ENCODE assay signal across 1 cellular context in the genomic region with DNA sequence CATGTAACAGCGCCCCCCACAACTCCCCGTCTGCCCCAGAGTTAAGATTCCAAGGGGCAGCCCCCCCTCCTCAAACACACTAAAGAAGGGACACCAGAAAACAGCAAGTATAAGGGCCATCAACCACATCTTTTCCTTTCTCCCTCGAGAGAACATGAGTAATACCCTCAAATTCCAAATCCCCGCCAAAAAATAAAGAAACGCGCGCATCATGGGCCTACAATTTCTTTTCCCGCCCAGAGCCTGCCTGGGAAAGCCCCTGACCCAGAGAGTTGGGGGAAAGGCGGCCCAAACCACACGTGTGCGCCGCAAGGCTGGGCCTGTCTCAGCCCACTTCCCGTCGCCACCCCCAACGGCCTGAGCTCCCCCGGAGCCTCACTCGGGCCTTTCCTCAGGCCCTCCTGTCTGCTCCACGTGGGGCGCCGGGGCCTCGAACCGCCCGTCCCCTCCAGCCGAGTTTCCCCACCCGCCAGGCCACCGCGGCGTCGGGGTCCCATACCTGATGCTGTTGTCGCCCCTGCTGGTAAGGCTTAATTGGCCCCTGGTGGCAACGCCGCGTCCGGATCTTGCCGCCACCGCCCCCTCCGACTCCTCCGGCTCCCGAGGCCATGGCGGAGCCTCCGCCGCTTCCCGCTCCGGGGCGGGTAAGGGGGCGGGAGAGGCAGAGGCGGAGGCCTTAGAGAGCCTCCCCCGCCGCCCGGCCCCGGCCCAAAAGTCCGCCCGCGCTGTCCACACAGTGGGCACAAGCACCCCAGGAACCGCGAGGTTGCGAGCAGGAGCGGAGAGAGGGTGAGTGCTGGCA.
TF ChIP-seq lines count a peak whose summit lies in the region.

No MANE protein-coding gene starts in this region.

TF ChIP-seq in K562, 482 proteins besides CTCF, POLR2A, EP300 and RAD21 (continued from another document and continues in another):
- TF ChIP-seq, protein P1, sequence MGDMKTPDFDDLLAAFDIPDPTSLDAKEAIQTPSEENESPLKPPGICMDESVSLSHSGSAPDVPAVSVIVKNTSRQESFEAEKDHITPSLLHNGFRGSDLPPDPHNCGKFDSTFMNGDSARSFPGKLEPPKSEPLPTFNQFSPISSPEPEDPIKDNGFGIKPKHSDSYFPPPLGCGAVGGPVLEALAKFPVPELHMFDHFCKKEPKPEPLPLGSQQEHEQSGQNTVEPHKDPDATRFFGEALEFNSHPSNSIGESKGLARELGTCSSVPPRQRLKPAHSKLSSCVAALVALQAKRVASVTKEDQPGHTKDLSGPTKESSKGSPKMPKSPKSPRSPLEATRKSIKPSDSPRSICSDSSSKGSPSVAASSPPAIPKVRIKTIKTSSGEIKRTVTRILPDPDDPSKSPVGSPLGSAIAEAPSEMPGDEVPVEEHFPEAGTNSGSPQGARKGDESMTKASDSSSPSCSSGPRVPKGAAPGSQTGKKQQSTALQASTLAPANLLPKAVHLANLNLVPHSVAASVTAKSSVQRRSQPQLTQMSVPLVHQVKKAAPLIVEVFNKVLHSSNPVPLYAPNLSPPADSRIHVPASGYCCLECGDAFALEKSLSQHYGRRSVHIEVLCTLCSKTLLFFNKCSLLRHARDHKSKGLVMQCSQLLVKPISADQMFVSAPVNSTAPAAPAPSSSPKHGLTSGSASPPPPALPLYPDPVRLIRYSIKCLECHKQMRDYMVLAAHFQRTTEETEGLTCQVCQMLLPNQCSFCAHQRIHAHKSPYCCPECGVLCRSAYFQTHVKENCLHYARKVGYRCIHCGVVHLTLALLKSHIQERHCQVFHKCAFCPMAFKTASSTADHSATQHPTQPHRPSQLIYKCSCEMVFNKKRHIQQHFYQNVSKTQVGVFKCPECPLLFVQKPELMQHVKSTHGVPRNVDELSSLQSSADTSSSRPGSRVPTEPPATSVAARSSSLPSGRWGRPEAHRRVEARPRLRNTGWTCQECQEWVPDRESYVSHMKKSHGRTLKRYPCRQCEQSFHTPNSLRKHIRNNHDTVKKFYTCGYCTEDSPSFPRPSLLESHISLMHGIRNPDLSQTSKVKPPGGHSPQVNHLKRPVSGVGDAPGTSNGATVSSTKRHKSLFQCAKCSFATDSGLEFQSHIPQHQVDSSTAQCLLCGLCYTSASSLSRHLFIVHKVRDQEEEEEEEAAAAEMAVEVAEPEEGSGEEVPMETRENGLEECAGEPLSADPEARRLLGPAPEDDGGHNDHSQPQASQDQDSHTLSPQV (IDR thresholded peaks at IDR 0.05): peak; percentile 88
- no peak for TF ChIP-seq ZKSCAN8 (CRISPR knock-in tag; IDR thresholded peaks at IDR 0.05)
- TF ChIP-seq, protein P2, sequence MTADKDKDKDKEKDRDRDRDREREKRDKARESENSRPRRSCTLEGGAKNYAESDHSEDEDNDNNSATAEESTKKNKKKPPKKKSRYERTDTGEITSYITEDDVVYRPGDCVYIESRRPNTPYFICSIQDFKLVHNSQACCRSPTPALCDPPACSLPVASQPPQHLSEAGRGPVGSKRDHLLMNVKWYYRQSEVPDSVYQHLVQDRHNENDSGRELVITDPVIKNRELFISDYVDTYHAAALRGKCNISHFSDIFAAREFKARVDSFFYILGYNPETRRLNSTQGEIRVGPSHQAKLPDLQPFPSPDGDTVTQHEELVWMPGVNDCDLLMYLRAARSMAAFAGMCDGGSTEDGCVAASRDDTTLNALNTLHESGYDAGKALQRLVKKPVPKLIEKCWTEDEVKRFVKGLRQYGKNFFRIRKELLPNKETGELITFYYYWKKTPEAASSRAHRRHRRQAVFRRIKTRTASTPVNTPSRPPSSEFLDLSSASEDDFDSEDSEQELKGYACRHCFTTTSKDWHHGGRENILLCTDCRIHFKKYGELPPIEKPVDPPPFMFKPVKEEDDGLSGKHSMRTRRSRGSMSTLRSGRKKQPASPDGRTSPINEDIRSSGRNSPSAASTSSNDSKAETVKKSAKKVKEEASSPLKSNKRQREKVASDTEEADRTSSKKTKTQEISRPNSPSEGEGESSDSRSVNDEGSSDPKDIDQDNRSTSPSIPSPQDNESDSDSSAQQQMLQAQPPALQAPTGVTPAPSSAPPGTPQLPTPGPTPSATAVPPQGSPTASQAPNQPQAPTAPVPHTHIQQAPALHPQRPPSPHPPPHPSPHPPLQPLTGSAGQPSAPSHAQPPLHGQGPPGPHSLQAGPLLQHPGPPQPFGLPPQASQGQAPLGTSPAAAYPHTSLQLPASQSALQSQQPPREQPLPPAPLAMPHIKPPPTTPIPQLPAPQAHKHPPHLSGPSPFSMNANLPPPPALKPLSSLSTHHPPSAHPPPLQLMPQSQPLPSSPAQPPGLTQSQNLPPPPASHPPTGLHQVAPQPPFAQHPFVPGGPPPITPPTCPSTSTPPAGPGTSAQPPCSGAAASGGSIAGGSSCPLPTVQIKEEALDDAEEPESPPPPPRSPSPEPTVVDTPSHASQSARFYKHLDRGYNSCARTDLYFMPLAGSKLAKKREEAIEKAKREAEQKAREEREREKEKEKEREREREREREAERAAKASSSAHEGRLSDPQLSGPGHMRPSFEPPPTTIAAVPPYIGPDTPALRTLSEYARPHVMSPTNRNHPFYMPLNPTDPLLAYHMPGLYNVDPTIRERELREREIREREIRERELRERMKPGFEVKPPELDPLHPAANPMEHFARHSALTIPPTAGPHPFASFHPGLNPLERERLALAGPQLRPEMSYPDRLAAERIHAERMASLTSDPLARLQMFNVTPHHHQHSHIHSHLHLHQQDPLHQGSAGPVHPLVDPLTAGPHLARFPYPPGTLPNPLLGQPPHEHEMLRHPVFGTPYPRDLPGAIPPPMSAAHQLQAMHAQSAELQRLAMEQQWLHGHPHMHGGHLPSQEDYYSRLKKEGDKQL (CRISPR knock-in tag; IDR thresholded peaks at IDR 0.05; ENCODE audit: borderline replicate concordance): peak; percentile 83; the same call in 1 of the 2 replicates
- TF ChIP-seq RBBP5 (IDR thresholded peaks at IDR 0.05; ENCODE audit: borderline replicate concordance, insufficient read depth, low read length, poor library complexity, severe bottlenecking): no peak
- TF ChIP-seq MAZ (CRISPR knock-in tag; conservative IDR thresholded peaks at IDR 0.05 in 1 of 2, IDR thresholded peaks at IDR 0.05 in 1 of 2): peak; percentile 8 to 71; a peak in 2 of 4 replicates
- no peak for TF ChIP-seq IRF2 (CRISPR knock-in tag; IDR thresholded peaks at IDR 0.05)
- peak; percentile 59 for TF ChIP-seq HMGN3 (IDR thresholded peaks at IDR 0.05; ENCODE audit: borderline replicate concordance, extremely low read depth, insufficient read length, low read depth, low read length)
- peak; percentile 16; the same call in 1 of the 2 replicates for TF ChIP-seq RAD51 (IDR thresholded peaks at IDR 0.05; ENCODE audit: borderline replicate concordance, low read depth)
- TF ChIP-seq ETV6 (IDR thresholded peaks at IDR 0.05; ENCODE audit: borderline replicate concordance in 1 of 2, low read depth in 2 of 2, low read length in 1 of 2): no peak
- peak; percentile 51; the same call in 1 of the 2 replicates for TF ChIP-seq ETV6 (CRISPR knock-in tag; IDR thresholded peaks at IDR 0.05; ENCODE audit: borderline replicate concordance)
- peak; percentile 95 for TF ChIP-seq EP400 (IDR thresholded peaks at IDR 0.05)
- TF ChIP-seq TCF7 (IDR thresholded peaks at IDR 0.05; ENCODE audit: borderline replicate concordance): no peak
- TF ChIP-seq TEAD4 (IDR thresholded peaks at IDR 0.05; ENCODE audit: low read length): no peak; the same call in 1 of the 2 replicates
- peak; percentile 91 for TF ChIP-seq TEAD4 (CRISPR knock-in tag; IDR thresholded peaks at IDR 0.05; ENCODE audit: borderline replicate concordance)
- no peak for TF ChIP-seq BRCA1 (IDR thresholded peaks at IDR 0.05)
- TF ChIP-seq BRCA1 (CRISPR knock-in tag; IDR thresholded peaks at IDR 0.05): 0 out of 2 replicates have a peak, but pooled peaks have one; percentile 58
- TF ChIP-seq ZNF551 (CRISPR knock-in tag; IDR thresholded peaks at IDR 0.05): no peak
- TF ChIP-seq, protein P3, sequence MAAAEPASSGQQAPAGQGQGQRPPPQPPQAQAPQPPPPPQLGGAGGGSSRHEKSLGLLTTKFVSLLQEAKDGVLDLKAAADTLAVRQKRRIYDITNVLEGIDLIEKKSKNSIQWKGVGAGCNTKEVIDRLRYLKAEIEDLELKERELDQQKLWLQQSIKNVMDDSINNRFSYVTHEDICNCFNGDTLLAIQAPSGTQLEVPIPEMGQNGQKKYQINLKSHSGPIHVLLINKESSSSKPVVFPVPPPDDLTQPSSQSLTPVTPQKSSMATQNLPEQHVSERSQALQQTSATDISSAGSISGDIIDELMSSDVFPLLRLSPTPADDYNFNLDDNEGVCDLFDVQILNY (CRISPR knock-in tag; IDR thresholded peaks at IDR 0.05): peak; percentile 95
- no peak for TF ChIP-seq ZNF586 (CRISPR knock-in tag; conservative IDR thresholded peaks at IDR 0.05)
- TF ChIP-seq DDX20 (tag; IDR thresholded peaks at IDR 0.05; ENCODE audit: low read depth): no peak
- TF ChIP-seq ZC3H4 (CRISPR knock-in tag; IDR thresholded peaks at IDR 0.05; ENCODE audit: borderline replicate concordance): peak; percentile 95
- peak; percentile 58 for TF ChIP-seq MXD1 (CRISPR knock-in tag; IDR thresholded peaks at IDR 0.05; ENCODE audit: borderline replicate concordance, poor library complexity, severe bottlenecking)
- no peak for TF ChIP-seq ZNF184 (CRISPR knock-in tag; IDR thresholded peaks at IDR 0.05)
- no peak for TF ChIP-seq ZNF124 (CRISPR knock-in tag; IDR thresholded peaks at IDR 0.05)
- TF ChIP-seq, protein P4, sequence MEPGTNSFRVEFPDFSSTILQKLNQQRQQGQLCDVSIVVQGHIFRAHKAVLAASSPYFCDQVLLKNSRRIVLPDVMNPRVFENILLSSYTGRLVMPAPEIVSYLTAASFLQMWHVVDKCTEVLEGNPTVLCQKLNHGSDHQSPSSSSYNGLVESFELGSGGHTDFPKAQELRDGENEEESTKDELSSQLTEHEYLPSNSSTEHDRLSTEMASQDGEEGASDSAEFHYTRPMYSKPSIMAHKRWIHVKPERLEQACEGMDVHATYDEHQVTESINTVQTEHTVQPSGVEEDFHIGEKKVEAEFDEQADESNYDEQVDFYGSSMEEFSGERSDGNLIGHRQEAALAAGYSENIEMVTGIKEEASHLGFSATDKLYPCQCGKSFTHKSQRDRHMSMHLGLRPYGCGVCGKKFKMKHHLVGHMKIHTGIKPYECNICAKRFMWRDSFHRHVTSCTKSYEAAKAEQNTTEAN (CRISPR knock-in tag; IDR thresholded peaks at IDR 0.05): no peak; the same call in 1 of the 2 replicates
- TF ChIP-seq, protein P5, sequence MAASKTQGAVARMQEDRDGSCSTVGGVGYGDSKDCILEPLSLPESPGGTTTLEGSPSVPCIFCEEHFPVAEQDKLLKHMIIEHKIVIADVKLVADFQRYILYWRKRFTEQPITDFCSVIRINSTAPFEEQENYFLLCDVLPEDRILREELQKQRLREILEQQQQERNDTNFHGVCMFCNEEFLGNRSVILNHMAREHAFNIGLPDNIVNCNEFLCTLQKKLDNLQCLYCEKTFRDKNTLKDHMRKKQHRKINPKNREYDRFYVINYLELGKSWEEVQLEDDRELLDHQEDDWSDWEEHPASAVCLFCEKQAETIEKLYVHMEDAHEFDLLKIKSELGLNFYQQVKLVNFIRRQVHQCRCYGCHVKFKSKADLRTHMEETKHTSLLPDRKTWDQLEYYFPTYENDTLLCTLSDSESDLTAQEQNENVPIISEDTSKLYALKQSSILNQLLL (CRISPR knock-in tag; IDR thresholded peaks at IDR 0.05; ENCODE audit: borderline replicate concordance): no peak
- TF ChIP-seq, protein P6, sequence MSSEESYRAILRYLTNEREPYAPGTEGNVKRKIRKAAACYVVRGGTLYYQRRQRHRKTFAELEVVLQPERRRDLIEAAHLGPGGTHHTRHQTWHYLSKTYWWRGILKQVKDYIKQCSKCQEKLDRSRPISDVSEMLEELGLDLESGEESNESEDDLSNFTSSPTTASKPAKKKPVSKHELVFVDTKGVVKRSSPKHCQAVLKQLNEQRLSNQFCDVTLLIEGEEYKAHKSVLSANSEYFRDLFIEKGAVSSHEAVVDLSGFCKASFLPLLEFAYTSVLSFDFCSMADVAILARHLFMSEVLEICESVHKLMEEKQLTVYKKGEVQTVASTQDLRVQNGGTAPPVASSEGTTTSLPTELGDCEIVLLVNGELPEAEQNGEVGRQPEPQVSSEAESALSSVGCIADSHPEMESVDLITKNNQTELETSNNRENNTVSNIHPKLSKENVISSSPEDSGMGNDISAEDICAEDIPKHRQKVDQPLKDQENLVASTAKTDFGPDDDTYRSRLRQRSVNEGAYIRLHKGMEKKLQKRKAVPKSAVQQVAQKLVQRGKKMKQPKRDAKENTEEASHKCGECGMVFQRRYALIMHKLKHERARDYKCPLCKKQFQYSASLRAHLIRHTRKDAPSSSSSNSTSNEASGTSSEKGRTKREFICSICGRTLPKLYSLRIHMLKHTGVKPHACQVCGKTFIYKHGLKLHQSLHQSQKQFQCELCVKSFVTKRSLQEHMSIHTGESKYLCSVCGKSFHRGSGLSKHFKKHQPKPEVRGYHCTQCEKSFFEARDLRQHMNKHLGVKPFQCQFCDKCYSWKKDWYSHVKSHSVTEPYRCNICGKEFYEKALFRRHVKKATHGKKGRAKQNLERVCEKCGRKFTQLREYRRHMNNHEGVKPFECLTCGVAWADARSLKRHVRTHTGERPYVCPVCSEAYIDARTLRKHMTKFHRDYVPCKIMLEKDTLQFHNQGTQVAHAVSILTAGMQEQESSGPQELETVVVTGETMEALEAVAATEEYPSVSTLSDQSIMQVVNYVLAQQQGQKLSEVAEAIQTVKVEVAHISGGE (CRISPR knock-in tag; IDR thresholded peaks at IDR 0.05): no peak
- TF ChIP-seq, protein P7, sequence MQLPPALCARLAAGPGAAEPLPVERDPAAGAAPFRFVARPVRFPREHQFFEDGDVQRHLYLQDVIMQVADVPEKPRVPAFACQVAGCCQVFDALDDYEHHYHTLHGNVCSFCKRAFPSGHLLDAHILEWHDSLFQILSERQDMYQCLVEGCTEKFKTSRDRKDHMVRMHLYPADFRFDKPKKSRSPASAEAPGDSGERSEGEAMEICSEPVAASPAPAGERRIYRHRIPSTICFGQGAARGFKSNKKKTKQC (CRISPR knock-in tag; IDR thresholded peaks at IDR 0.05): peak; percentile 92
- peak; percentile 19; the same call in 1 of the 2 replicates for TF ChIP-seq CEBPG (CRISPR knock-in tag; IDR thresholded peaks at IDR 0.05)
- TF ChIP-seq CEBPG (tag; conservative IDR thresholded peaks at IDR 0.05 in 1 of 2, IDR thresholded peaks at IDR 0.05 in 1 of 2): no peak
- TF ChIP-seq ZSCAN32 (CRISPR knock-in tag; IDR thresholded peaks at IDR 0.05): no peak
- peak; percentile 90 for TF ChIP-seq HMGXB4 (CRISPR knock-in tag; IDR thresholded peaks at IDR 0.05)
- peak; percentile 12; the same call in 1 of the 2 replicates for TF ChIP-seq FOXM1 (IDR thresholded peaks at IDR 0.05; ENCODE audit: low read depth)
- TF ChIP-seq FOXM1 (CRISPR knock-in tag; IDR thresholded peaks at IDR 0.05; ENCODE audit: low read depth): peak; percentile 89
- 0 out of 2 replicates have a peak, but pooled peaks have one; percentile 30 for TF ChIP-seq RBM34 (IDR thresholded peaks at IDR 0.05; ENCODE audit: borderline replicate concordance, insufficient read depth, low read length)
